Comparison of ENCODE assay signal across 10 cellular contexts in genomic region chr13:77300176-77301141, GRCh38. TPM values are rescaled to one million over a fixed set of nuclear protein-coding genes. Genes with fewer than 3 reads are reported as not detected.
DNase-seq lines count a peak whose midpoint lies in the region; ATAC-seq and TF ChIP-seq lines count a peak whose summit lies in the region.
"Had no signal": no experiment of that assay in that cellular context is flagged by ENCODE, and none has a peak within 500 bp of the region (broad histone marks: within the 10 kb centered on the region; RNA-seq: fewer than 3 reads in every experiment).

No MANE protein-coding gene starts in this region.

- peaks cover 6% of the 10 kb centered on the region for H3K4me1 Mint-ChIP-seq in endothelial cell (ENCODE audit: unreplicated experiment)

- H3K36me3 Mint-ChIP-seq in endothelial cell (ENCODE audit: low read depth, unreplicated experiment): peaks cover 3% of the 10 kb centered on the region

- H3K27me3 ChIP-seq in neuronal stem cell (ENCODE audit: control insufficient read depth in 3 of 3, insufficient read depth in 3 of 3, low read depth in 1 of 3, low read length in 3 of 3): no peaks in the 10 kb centered on the region

- peak overlapping the region; percentile 61 for H3K27ac Mint-ChIP-seq in endothelial cell (ENCODE audit: unreplicated experiment)

- H3K4me3 Mint-ChIP-seq in endothelial cell (ENCODE audit: unreplicated experiment): no peak overlapping the region

- H3K18ac ChIP-seq in neuronal stem cell (ENCODE audit: low read length): no peak overlapping the region

- no peak overlapping the region for H2BK12ac ChIP-seq in neuronal stem cell (ENCODE audit: low read length)

- H4K8ac ChIP-seq in neuronal stem cell (ENCODE audit: low read depth, low read length): no peak overlapping the region

- H3K27me3 Mint-ChIP-seq in endothelial cell (ENCODE audit: unreplicated experiment): no peaks in the 10 kb centered on the region

- no peak overlapping the region for H2BK5ac ChIP-seq in neuronal stem cell (ENCODE audit: low read length)

- no peak overlapping the region for H3K14ac ChIP-seq in neuronal stem cell (ENCODE audit: low read length)

- H3K79me1 ChIP-seq in neuronal stem cell (ENCODE audit: low read depth, low read length): no peaks in the 10 kb centered on the region

- DNase-seq in NCI-H460 (ENCODE audit: extremely low read depth, low read depth): peak; percentile 36
- no peak for DNase-seq in endothelial cell (ENCODE audit: low spot score)
- DNase-seq in skeletal muscle cell (ENCODE audit: low read depth): peak; percentile 41
- DNase-seq in neuronal stem cell (ENCODE audit: low spot score): no peak
- DNase-seq in NCI-H510A (lab: John Stamatoyannopoulos, UW): no peak
- no peak for DNase-seq in SHP77 (lab: John Stamatoyannopoulos, UW)
- DNase-seq: substantia nigra had no signal

- no peak overlapping the region for H3K23ac ChIP-seq in neuronal stem cell (ENCODE audit: low read depth, low read length, poor library complexity)

- no peak overlapping the region for H2AFZ ChIP-seq in neuronal stem cell (ENCODE audit: low read length)

- no peak overlapping the region for H2BK120ac ChIP-seq in neuronal stem cell (ENCODE audit: low read depth, low read length)

- peaks cover 0 to 8% of the 10 kb centered on the region in 2 donors for H3K9me3 ChIP-seq in neuronal stem cell (replicated peaks in 1 of 2; ENCODE audit: control insufficient read depth in 2 of 2, insufficient read depth in 1 of 2, low read depth in 1 of 2, low read length in 2 of 2)
- H3K9me3 ChIP-seq: HAP-1 had no signal

- H3K36me3 ChIP-seq in neuronal stem cell (replicated peaks in 1 of 2; ENCODE audit: control insufficient read depth in 2 of 2, insufficient read depth in 2 of 2, low read length in 2 of 2): peaks cover 0 to 8% of the 10 kb centered on the region in 2 donors

- no peak for TF ChIP-seq CTCF in endothelial cell (IDR thresholded peaks at IDR 0.05; ENCODE audit: unreplicated experiment)

- H3K9me3 Mint-ChIP-seq in endothelial cell (ENCODE audit: unreplicated experiment): no peaks in the 10 kb centered on the region

- no peak overlapping the region for H2AK5ac ChIP-seq in neuronal stem cell (ENCODE audit: low read depth, low read length)

- no peak overlapping the region for H3K4me2 ChIP-seq in neuronal stem cell (ENCODE audit: insufficient read depth, low read length, poor library complexity, severe bottlenecking)

- H3K4me3 ChIP-seq in skeletal muscle cell (ENCODE audit: low read depth, low read length) (no peak overlapping the region), neuronal stem cell (ENCODE audit: low read length in 2 of 2) (no peak overlapping the region)
- H3K4me3 ChIP-seq: HAP-1 had no signal

- peak; percentile 43 for ATAC-seq in GM18907 (IDR thresholded peaks at IDR 0.05; ENCODE audit: unreplicated experiment)
- no peak for ATAC-seq in HG03039 (IDR thresholded peaks at IDR 0.05; ENCODE audit: unreplicated experiment)

- no peak overlapping the region for H3K9ac ChIP-seq in neuronal stem cell (ENCODE audit: low read depth, low read length, poor library complexity)

- no peaks in the 10 kb centered on the region for H3K4me1 ChIP-seq in neuronal stem cell (ENCODE audit: control insufficient read depth in 2 of 2, insufficient read depth in 1 of 2, low read depth in 1 of 2, low read length in 2 of 2)

- no peak overlapping the region for H4K91ac ChIP-seq in neuronal stem cell (ENCODE audit: low read depth, low read length, poor library complexity)

- H2BK15ac ChIP-seq in neuronal stem cell (ENCODE audit: low read length): no peak overlapping the region

- no CpG with 5 or more reads among the region's 6 CpGs for WGBS in neuronal stem cell (ENCODE audit: extremely low coverage in 2 of 2, insufficient read length in 2 of 2, insufficient replicate concordance in 1 of 2), 2 donors

- H3K27ac ChIP-seq in neuronal stem cell (replicated peaks; ENCODE audit: low read length): no peak overlapping the region

- H3K4ac ChIP-seq in neuronal stem cell (ENCODE audit: low read length): no peak overlapping the region

RNA-seq across cellular contexts. Expression of gene MYCBP2, which starts 26.4 kb away (rescaled TPM):
- total RNA-seq in NCI-H460 (2014; rRNA removed; shearing (Covaris generic)): 30.2 and 34.7 TPM in 2 replicates
- 28.4 and 42.1 TPM in 2 replicates for polyA plus RNA-seq in NCI-H460 (2014; cell fraction: nucleus; rRNA removed)
- 94.7 TPM for total RNA-seq in endothelial cell (ENCODE audit: unreplicated experiment)
- 14.5 TPM for polyA plus RNA-seq in neuronal stem cell (2013, experiment 1 of 2)
- 17.1 TPM for polyA plus RNA-seq in neuronal stem cell (2013, experiment 2 of 2)

Comparison
In these comparisons a context has a peak if more than half of its experiments do, and no peak if none do; other contexts are left out.
1. DNase-seq: peak in NCI-H460 (single experiment) and skeletal muscle cell (single experiment); none in endothelial cell (single experiment), neuronal stem cell (single experiment), NCI-H510A (single experiment) and SHP77 (0 of 2).